1 cellular context compared by ENCODE assay signal in genomic region chr14:75126679-75127473, GRCh38.
TF ChIP-seq lines count a peak whose summit lies in the region.

Gene NEK9 (minus strand): TSS chr14:75127048. CDS start chr14:75126921, 127 bp downstream.

TF ChIP-seq in WTC11, 78 proteins besides CTCF, POLR2A, EP300 and RAD21 (continued from another document and continues in another):
- TF ChIP-seq ATF2 (CRISPR knock-in tag; IDR thresholded peaks at IDR 0.05; ENCODE audit: borderline replicate concordance, low read depth) (no peak), JUN (CRISPR knock-in tag; IDR thresholded peaks at IDR 0.05) (no peak), GRHL2 (CRISPR knock-in tag; IDR thresholded peaks at IDR 0.05; ENCODE audit: insufficient replicate concordance, severe bottlenecking) (no peak), ZNF121 (CRISPR knock-in tag; IDR thresholded peaks at IDR 0.05) (no peak), CBFB (CRISPR knock-in tag; IDR thresholded peaks at IDR 0.05; ENCODE audit: low read depth) (0 out of 2 replicates have a peak, but pooled peaks have one; percentile 54), ZNF425 (CRISPR knock-in tag; conservative IDR thresholded peaks at IDR 0.05) (no peak), CREB1 (CRISPR knock-in tag; IDR thresholded peaks at IDR 0.05) (no peak), AR (CRISPR knock-in tag; IDR thresholded peaks at IDR 0.05) (no peak), GABPB1 (CRISPR knock-in tag; IDR thresholded peaks at IDR 0.05) (peak; percentile 80), ZBTB21 (CRISPR knock-in tag; IDR thresholded peaks at IDR 0.05; ENCODE audit: borderline replicate concordance) (0 out of 2 replicates have a peak, but pooled peaks have one; percentile 24), STAT6 (CRISPR knock-in tag; conservative IDR thresholded peaks at IDR 0.05; ENCODE audit: low read depth) (no peak), AFF4 (CRISPR knock-in tag; IDR thresholded peaks at IDR 0.05; ENCODE audit: borderline replicate concordance) (peak; percentile 56; the same call in 1 of the 2 replicates), E2F4 (CRISPR knock-in tag; IDR thresholded peaks at IDR 0.05; ENCODE audit: borderline replicate concordance, low read depth) (peak; percentile 49; the same call in 1 of the 2 replicates), ZNF423 (CRISPR knock-in tag; IDR thresholded peaks at IDR 0.05) (peak; percentile 4; the same call in 1 of the 2 replicates), ATF3 (CRISPR knock-in tag; conservative IDR thresholded peaks at IDR 0.05) (no peak), PRRX2 (CRISPR knock-in tag; IDR thresholded peaks at IDR 0.05) (no peak), NR1H2 (CRISPR knock-in tag; IDR thresholded peaks at IDR 0.05) (no peak), GTF2I (CRISPR knock-in tag; conservative IDR thresholded peaks at IDR 0.05) (no peak), MAX (CRISPR knock-in tag; IDR thresholded peaks at IDR 0.05) (peak; percentile 82), ZNF138 (CRISPR knock-in tag; conservative IDR thresholded peaks at IDR 0.05) (no peak), FOXJ3 (CRISPR knock-in tag; IDR thresholded peaks at IDR 0.05; ENCODE audit: borderline replicate concordance) (no peak), ELF4 (CRISPR knock-in tag; IDR thresholded peaks at IDR 0.05; ENCODE audit: low read depth) (no peak), FOXP4 (CRISPR knock-in tag; IDR thresholded peaks at IDR 0.05) (no peak), ARID4B (CRISPR knock-in tag; IDR thresholded peaks at IDR 0.05; ENCODE audit: borderline replicate concordance) (peak; percentile 50; the same call in 1 of the 2 replicates), OVOL2 (CRISPR knock-in tag; IDR thresholded peaks at IDR 0.05; ENCODE audit: borderline replicate concordance) (no peak), NR2C2 (CRISPR knock-in tag; IDR thresholded peaks at IDR 0.05) (peak; percentile 98), HMGA2 (CRISPR knock-in tag; IDR thresholded peaks at IDR 0.05) (no peak), JAZF1 (CRISPR knock-in tag; IDR thresholded peaks at IDR 0.05) (no peak), TEAD1 (CRISPR knock-in tag; IDR thresholded peaks at IDR 0.05) (peak; percentile 22; the same call in 1 of the 2 replicates), FOXP1 (CRISPR knock-in tag; IDR thresholded peaks at IDR 0.05; ENCODE audit: borderline replicate concordance) (peak; percentile 94), SMAD4 (CRISPR knock-in tag; IDR thresholded peaks at IDR 0.05) (no peak), CDX4 (CRISPR knock-in tag; IDR thresholded peaks at IDR 0.05; ENCODE audit: borderline replicate concordance) (no peak)
